In genomic region chr20:47265984-47266383, GRCh38 we compare ENCODE assay signal across 1 cellular context.
TF ChIP-seq lines count a peak whose summit lies in the region.

No MANE protein-coding gene starts in this region.

TF ChIP-seq in IMR-90, 13 proteins besides CTCF, POLR2A, EP300 and RAD21 (continued from another document):
- no peak for TF ChIP-seq BHLHE40 (IDR thresholded peaks at IDR 0.05; ENCODE audit: low read depth, low read length)
- TF ChIP-seq SMC3 (IDR thresholded peaks at IDR 0.05; ENCODE audit: low read depth, low read length), result no peak
- TF ChIP-seq MAZ (IDR thresholded peaks at IDR 0.05; ENCODE audit: borderline replicate concordance, low read depth, low read length), result no peak
- no peak for TF ChIP-seq RFX5 (IDR thresholded peaks at IDR 0.05; ENCODE audit: low read depth, low read length)
- TF ChIP-seq CHD1 (IDR thresholded peaks at IDR 0.05; ENCODE audit: low read depth, low read length), result no peak
- TF ChIP-seq MXI1 (IDR thresholded peaks at IDR 0.05; ENCODE audit: borderline replicate concordance, low read depth, low read length), result no peak
